Comparison of ENCODE assay signal across 2 cellular contexts in the genomic region with DNA sequence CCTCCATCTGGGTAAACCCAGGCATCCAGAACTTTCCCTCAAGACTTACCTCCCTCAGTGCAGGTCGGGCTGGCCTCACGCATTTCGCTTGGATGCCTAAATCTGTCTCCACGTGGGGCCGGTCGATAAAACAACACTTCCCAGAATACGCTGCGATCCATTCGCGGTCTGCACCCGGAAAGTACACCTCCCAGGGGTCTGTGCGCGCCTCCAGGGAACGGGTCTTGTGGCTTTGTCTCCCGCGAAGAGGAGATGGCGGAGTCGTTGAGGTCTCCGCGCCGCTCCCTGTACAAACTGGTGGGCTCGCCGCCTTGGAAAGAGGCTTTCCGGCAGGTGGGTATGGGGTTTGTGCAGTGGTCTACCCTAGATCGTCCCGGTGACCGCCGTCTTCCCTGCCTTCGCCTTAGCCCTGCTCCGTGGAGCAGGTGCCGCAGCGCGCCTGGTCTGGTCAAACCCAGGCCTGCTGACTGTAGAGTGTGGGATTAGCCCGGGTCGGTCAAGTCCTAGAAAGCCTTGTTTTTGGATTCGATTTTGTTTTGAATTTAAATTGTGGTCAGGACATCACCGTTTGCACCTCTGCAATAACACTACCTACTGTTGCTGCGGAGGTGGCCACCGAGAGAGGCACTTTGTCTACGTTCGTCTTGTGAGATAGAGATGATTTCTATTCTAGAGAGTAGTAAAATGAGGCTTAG.
TF ChIP-seq lines count a peak whose summit lies in the region.

A gene with protein sequence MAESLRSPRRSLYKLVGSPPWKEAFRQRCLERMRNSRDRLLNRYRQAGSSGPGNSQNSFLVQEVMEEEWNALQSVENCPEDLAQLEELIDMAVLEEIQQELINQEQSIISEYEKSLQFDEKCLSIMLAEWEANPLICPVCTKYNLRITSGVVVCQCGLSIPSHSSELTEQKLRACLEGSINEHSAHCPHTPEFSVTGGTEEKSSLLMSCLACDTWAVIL (plus strand): TSS at position 224 of the 695 bp plus-strand sequence. CDS start 29 bp downstream, at position 253.

TF ChIP-seq in HCT116, 20 proteins besides CTCF, POLR2A, EP300 and RAD21:
- TF ChIP-seq, protein P1, sequence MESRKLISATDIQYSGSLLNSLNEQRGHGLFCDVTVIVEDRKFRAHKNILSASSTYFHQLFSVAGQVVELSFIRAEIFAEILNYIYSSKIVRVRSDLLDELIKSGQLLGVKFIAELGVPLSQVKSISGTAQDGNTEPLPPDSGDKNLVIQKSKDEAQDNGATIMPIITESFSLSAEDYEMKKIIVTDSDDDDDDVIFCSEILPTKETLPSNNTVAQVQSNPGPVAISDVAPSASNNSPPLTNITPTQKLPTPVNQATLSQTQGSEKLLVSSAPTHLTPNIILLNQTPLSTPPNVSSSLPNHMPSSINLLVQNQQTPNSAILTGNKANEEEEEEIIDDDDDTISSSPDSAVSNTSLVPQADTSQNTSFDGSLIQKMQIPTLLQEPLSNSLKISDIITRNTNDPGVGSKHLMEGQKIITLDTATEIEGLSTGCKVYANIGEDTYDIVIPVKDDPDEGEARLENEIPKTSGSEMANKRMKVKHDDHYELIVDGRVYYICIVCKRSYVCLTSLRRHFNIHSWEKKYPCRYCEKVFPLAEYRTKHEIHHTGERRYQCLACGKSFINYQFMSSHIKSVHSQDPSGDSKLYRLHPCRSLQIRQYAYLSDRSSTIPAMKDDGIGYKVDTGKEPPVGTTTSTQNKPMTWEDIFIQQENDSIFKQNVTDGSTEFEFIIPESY (IDR thresholded peaks at IDR 0.05; ENCODE audit: extremely low read depth, insufficient replicate concordance, low read length), result peak; percentile 68
- TF ChIP-seq ZFX (IDR thresholded peaks at IDR 0.05) (peak; percentile 47; the same call in 1 of the 2 replicates), FOSL1 (IDR thresholded peaks at IDR 0.05; ENCODE audit: low read depth) (no peak), ELF1 (IDR thresholded peaks at IDR 0.05; ENCODE audit: borderline replicate concordance, low read depth) (peak; percentile 76), CEBPB (IDR thresholded peaks at IDR 0.05; ENCODE audit: low read depth) (no peak), SRF (IDR thresholded peaks at IDR 0.05; ENCODE audit: low read depth) (no peak), EGR1 (IDR thresholded peaks at IDR 0.05; ENCODE audit: low read depth) (no peak), SIN3A (IDR thresholded peaks at IDR 0.05; ENCODE audit: low read depth) (peak; percentile 94), YY1 (IDR thresholded peaks at IDR 0.05; ENCODE audit: extremely low read depth, insufficient replicate concordance, low read depth, low read length) (peak; percentile 88), POLR2AphosphoS5 (IDR thresholded peaks at IDR 0.05; ENCODE audit: low read depth, low read length) (peak; percentile 90), JUND (IDR thresholded peaks at IDR 0.05) (no peak), EZH2phosphoT487 (IDR thresholded peaks at IDR 0.05; ENCODE audit: borderline replicate concordance) (no peak), CBX3 (IDR thresholded peaks at IDR 0.05; ENCODE audit: low read depth) (no peak), ZNF274 (IDR thresholded peaks at IDR 0.05; ENCODE audit: low read depth, low read length) (no peak), SP1 (IDR thresholded peaks at IDR 0.05; ENCODE audit: low read depth) (no peak; the same call in 1 of the 2 replicates), EZH2 (IDR thresholded peaks at IDR 0.05) (no peak), TCF7L2 (IDR thresholded peaks at IDR 0.05; ENCODE audit: borderline replicate concordance, extremely low read depth, insufficient read depth, insufficient read length) (peak; percentile 55)
- TF ChIP-seq, protein P2, sequence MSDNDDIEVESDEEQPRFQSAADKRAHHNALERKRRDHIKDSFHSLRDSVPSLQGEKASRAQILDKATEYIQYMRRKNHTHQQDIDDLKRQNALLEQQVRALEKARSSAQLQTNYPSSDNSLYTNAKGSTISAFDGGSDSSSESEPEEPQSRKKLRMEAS (IDR thresholded peaks at IDR 0.05), result peak; percentile 98
- TF ChIP-seq, protein P3, sequence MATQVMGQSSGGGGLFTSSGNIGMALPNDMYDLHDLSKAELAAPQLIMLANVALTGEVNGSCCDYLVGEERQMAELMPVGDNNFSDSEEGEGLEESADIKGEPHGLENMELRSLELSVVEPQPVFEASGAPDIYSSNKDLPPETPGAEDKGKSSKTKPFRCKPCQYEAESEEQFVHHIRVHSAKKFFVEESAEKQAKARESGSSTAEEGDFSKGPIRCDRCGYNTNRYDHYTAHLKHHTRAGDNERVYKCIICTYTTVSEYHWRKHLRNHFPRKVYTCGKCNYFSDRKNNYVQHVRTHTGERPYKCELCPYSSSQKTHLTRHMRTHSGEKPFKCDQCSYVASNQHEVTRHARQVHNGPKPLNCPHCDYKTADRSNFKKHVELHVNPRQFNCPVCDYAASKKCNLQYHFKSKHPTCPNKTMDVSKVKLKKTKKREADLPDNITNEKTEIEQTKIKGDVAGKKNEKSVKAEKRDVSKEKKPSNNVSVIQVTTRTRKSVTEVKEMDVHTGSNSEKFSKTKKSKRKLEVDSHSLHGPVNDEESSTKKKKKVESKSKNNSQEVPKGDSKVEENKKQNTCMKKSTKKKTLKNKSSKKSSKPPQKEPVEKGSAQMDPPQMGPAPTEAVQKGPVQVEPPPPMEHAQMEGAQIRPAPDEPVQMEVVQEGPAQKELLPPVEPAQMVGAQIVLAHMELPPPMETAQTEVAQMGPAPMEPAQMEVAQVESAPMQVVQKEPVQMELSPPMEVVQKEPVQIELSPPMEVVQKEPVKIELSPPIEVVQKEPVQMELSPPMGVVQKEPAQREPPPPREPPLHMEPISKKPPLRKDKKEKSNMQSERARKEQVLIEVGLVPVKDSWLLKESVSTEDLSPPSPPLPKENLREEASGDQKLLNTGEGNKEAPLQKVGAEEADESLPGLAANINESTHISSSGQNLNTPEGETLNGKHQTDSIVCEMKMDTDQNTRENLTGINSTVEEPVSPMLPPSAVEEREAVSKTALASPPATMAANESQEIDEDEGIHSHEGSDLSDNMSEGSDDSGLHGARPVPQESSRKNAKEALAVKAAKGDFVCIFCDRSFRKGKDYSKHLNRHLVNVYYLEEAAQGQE (IDR thresholded peaks at IDR 0.05; ENCODE audit: low read depth), result no peak
- TF ChIP-seq, protein P4, sequence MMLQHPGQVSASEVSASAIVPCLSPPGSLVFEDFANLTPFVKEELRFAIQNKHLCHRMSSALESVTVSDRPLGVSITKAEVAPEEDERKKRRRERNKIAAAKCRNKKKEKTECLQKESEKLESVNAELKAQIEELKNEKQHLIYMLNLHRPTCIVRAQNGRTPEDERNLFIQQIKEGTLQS (IDR thresholded peaks at IDR 0.05), result no peak

TF ChIP-seq in SK-N-SH, 30 proteins besides CTCF, POLR2A, EP300 and RAD21 (continued from another document):
- TF ChIP-seq, protein P2 (IDR thresholded peaks at IDR 0.05; ENCODE audit: low read depth), result peak; percentile 98
- peak; percentile 96 for TF ChIP-seq POLR2AphosphoS5 (IDR thresholded peaks at IDR 0.05; ENCODE audit: low read depth, low read length)
- TF ChIP-seq, protein P5, sequence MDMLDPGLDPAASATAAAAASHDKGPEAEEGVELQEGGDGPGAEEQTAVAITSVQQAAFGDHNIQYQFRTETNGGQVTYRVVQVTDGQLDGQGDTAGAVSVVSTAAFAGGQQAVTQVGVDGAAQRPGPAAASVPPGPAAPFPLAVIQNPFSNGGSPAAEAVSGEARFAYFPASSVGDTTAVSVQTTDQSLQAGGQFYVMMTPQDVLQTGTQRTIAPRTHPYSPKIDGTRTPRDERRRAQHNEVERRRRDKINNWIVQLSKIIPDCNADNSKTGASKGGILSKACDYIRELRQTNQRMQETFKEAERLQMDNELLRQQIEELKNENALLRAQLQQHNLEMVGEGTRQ (IDR thresholded peaks at IDR 0.05; ENCODE audit: borderline replicate concordance, low read depth, low read length), result no peak
- TF ChIP-seq, protein P6, sequence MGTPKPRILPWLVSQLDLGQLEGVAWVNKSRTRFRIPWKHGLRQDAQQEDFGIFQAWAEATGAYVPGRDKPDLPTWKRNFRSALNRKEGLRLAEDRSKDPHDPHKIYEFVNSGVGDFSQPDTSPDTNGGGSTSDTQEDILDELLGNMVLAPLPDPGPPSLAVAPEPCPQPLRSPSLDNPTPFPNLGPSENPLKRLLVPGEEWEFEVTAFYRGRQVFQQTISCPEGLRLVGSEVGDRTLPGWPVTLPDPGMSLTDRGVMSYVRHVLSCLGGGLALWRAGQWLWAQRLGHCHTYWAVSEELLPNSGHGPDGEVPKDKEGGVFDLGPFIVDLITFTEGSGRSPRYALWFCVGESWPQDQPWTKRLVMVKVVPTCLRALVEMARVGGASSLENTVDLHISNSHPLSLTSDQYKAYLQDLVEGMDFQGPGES (IDR thresholded peaks at IDR 0.05; ENCODE audit: low read depth, low read length), result no peak
- peak; percentile 87 for TF ChIP-seq ELF1 (IDR thresholded peaks at IDR 0.05)
- peak; percentile 98 for TF ChIP-seq MXI1 (IDR thresholded peaks at IDR 0.05; ENCODE audit: low read depth, low read length)
- 0 out of 2 replicates have a peak, but pooled peaks have one; percentile 3 for TF ChIP-seq TCF12 (IDR thresholded peaks at IDR 0.05)
- TF ChIP-seq GATA2 (CRISPR knock-in tag; IDR thresholded peaks at IDR 0.05), result no peak
- TF ChIP-seq SIN3A (IDR thresholded peaks at IDR 0.05; ENCODE audit: borderline replicate concordance, low read depth, low read length), result 0 out of 2 replicates have a peak, but pooled peaks have one; percentile 48
- TF ChIP-seq TAF1 (IDR thresholded peaks at IDR 0.05; ENCODE audit: borderline replicate concordance, low read depth, low read length), result peak; percentile 87
- TF ChIP-seq JUND (IDR thresholded peaks at IDR 0.05), result no peak
